In genomic region chr16:15833551-15833950, GRCh38 we compare ENCODE assay signal across 22 cellular contexts. TPM values are rescaled to one million over a fixed set of nuclear protein-coding genes. Genes with fewer than 3 reads are reported as not detected.
A peak's percentile ranks its signal among the peaks of the same experiment; 100 is the strongest.
DNase-seq lines count a peak whose midpoint lies in the region; ATAC-seq and TF ChIP-seq lines count a peak whose summit lies in the region.
"Had no signal": no experiment of that assay in that cellular context is flagged by ENCODE, and none has a peak within 500 bp of the region (broad histone marks: within the 10 kb centered on the region; RNA-seq: fewer than 3 reads in every experiment).

No MANE protein-coding gene starts in this region.

- H3K4me1 Mint-ChIP-seq in T-helper 17 cell = peaks cover 3% of the 10 kb centered on the region

- H3K27me3 Mint-ChIP-seq in T-helper 17 cell = peaks cover 17% of the 10 kb centered on the region
- H3K27me3 Mint-ChIP-seq: B cell had no signal

- WGBS in esophagus squamous epithelium, 2 donors = 68 to 73% methylated on average over 9 of the region's 9 CpGs
- 55 to 86% (median 62%) methylated on average over 9 of the region's 9 CpGs for WGBS in spleen, 5 donors

- H3K36me3 Mint-ChIP-seq in T-helper 17 cell (ENCODE audit: low read depth) = no peaks in the 10 kb centered on the region
- H3K36me3 Mint-ChIP-seq: CD4-positive, CD25-positive, alpha-beta regulatory T cell had no signal

- TF ChIP-seq POLR2A in esophagus squamous epithelium (IDR thresholded peaks at IDR 0.05) (no peak), spleen (IDR thresholded peaks at IDR 0.05) (no peak), uterus (IDR thresholded peaks at IDR 0.05) (no peak)

- H3K36me3 ChIP-seq in esophagus squamous epithelium (no peaks in the 10 kb centered on the region), spleen (peaks cover 0 to 14% (median 0%) of the 10 kb centered on the region in 6 donors), uterus (no peaks in the 10 kb centered on the region)
- H3K36me3 ChIP-seq: SJCRH30 had no signal

- H3K27me3 ChIP-seq in esophagus squamous epithelium (no peaks in the 10 kb centered on the region), spleen (replicated peaks in 1 of 7) (no peaks in the 10 kb centered on the region), uterus (no peaks in the 10 kb centered on the region)
- H3K27me3 ChIP-seq: SJCRH30 had no signal

- intact Hi-C loops in esophagus squamous epithelium (cut with DNase I) (no loop called here), spleen (cut with DNase I; ENCODE audit: low total_unique reads) (no loop called here), uterus (cut with DNase I; ENCODE audit: low total_unique reads) (no loop called here)

- TF ChIP-seq CTCF in esophagus squamous epithelium (IDR thresholded peaks at IDR 0.05) (no peak), spleen (IDR thresholded peaks at IDR 0.05 in 8 of 11, conservative IDR thresholded peaks at IDR 0.05 in 3 of 11) (no peak), uterus (IDR thresholded peaks at IDR 0.05) (no peak)

- peaks cover 0 to 26% (median 12%) of the 10 kb centered on the region in 3 donors for H3K4me1 ChIP-seq in esophagus squamous epithelium
- peaks cover 0 to 62% (median 9%) of the 10 kb centered on the region in 6 donors for H3K4me1 ChIP-seq in spleen
- H3K4me1 ChIP-seq in uterus = peaks cover 0 to 9% of the 10 kb centered on the region in 2 donors
- H3K4me1 ChIP-seq: A549, SJCRH30 had no signal

- no peak overlapping the region for H3K4me3 ChIP-seq in esophagus squamous epithelium
- H3K4me3 ChIP-seq in spleen = no peak overlapping the region
- no peak overlapping the region for H3K4me3 ChIP-seq in uterus
- H3K4me3 ChIP-seq: A549, SJCRH30 had no signal

- no peak overlapping the region for H3K27ac Mint-ChIP-seq in T-helper 17 cell
- H3K27ac Mint-ChIP-seq: B cell had no signal

- H3K9me3 ChIP-seq in esophagus squamous epithelium = no peaks in the 10 kb centered on the region
- H3K9me3 ChIP-seq in spleen = no peaks in the 10 kb centered on the region
- no peaks in the 10 kb centered on the region for H3K9me3 ChIP-seq in uterus
- H3K9me3 ChIP-seq in T-helper 17 cell (ENCODE audit: control insufficient read depth, low read length, poor library complexity, severe bottlenecking) = no peaks in the 10 kb centered on the region
- H3K9me3 ChIP-seq: A549, SJCRH30 had no signal

- DNase-seq in SK-N-DZ (ENCODE audit: low spot score) = peak; percentile 75
- no peak for DNase-seq in esophagus squamous epithelium (lab: John Stamatoyannopoulos, UW)
- DNase-seq in spleen = peak; percentile 20
- no peak for DNase-seq in uterus
- DNase-seq in glomerular visceral epithelial cell (ENCODE audit: extremely low spot score) = no peak
- no peak for DNase-seq in activated CD4-positive, alpha-beta T cell treated with anti-CD3 and anti-CD28 coated beads, Interleukin-2, amount 50 U/mL, for 1 hour
- DNase-seq in T-helper 17 cell = no peak
- DNase-seq: CD4-positive, CD25-positive, alpha-beta regulatory T cell; COR-L47; DMS 273 treated with DMSO at 0.1 percent for 48 hours; DMS79 treated with DMSO at 0.1 percent for 48 hours; IMR-90; MV-4-11; NCI-H1694 treated with DMSO at 0.1 percent for 48 hours; NCI-H2081 treated with DMSO at 0.1 percent for 48 hours; NCI-H2171 treated with DMSO at 0.1 percent for 48 hours; NCI-H524 treated with DMSO at 0.1 percent for 48 hours; OCI-M1; SJCRH30 had no signal

- ATAC-seq in T-helper 17 cell = no peak
- ATAC-seq: A549 had no signal

- H3K27ac ChIP-seq in esophagus squamous epithelium (peak overlapping the region; percentile 19 to 75 (median 55)), spleen (no peak overlapping the region), uterus (peak overlapping the region; percentile 75 to 85)
- H3K27ac ChIP-seq: A549, SJCRH30 had no signal

- H3K4me3 Mint-ChIP-seq in T-helper 17 cell = no peak overlapping the region
- H3K4me3 Mint-ChIP-seq: B cell; CD4-positive, CD25-positive, alpha-beta regulatory T cell had no signal

RNA-seq across cellular contexts. Expression of gene MYH11, which starts 23.3 kb away (rescaled TPM):
- polyA plus RNA-seq in SK-N-DZ (2014; cell fraction: cytosol; rRNA removed) = not detected in 2 replicates
- polyA plus RNA-seq in SK-N-DZ (2014; cell fraction: nucleus; rRNA removed) = not detected in 2 replicates
- total RNA-seq in esophagus squamous epithelium (1,000 to 10,000 TPM in 1 of 4 donors, 100 to 1,000 TPM in 3; 121 to 1,349 (median 217) TPM), spleen (100 to 1,000 TPM in 6 of 7 donors, 10 to 100 TPM in 1; 59.0 to 135 (median 114) TPM), uterus (1,000 to 10,000 TPM in 2 of 4 donors, 100 to 1,000 TPM in 2; 447 to 1,893 (median 822) TPM), T-helper 17 cell (under 1 TPM; 0.22 to 0.29 TPM)
- 10 to 100 TPM in 2 of 3 donors, 1 to 10 TPM in 1; 9.6 to 29.9 (median 23.3) TPM for polyA plus RNA-seq in spleen
- total RNA-seq: CD4-positive, CD25-positive, alpha-beta regulatory T cell; H4 had no signal

RNA-seq across cellular contexts. Expression of gene CEP20, which starts 54.9 kb away (rescaled TPM):
- 60.5 and 63.1 TPM in 2 replicates for polyA plus RNA-seq in SK-N-DZ (2014; cell fraction: cytosol; rRNA removed)
- 15.3 and 20.2 TPM in 2 replicates for polyA plus RNA-seq in SK-N-DZ (2014; cell fraction: nucleus; rRNA removed)
- total RNA-seq in esophagus squamous epithelium (10 to 100 TPM; 36.1 to 74.3 (median 42.5) TPM), spleen (10 to 100 TPM; 23.6 to 29.2 (median 27.1) TPM), uterus (100 to 1,000 TPM in 1 of 4 donors, 10 to 100 TPM in 3; 13.8 to 101 (median 47.9) TPM), T-helper 17 cell (10 to 100 TPM; 16.3 to 20.4 TPM)
- polyA plus RNA-seq in spleen = 10 to 100 TPM; 14.7 to 24.7 (median 19.9) TPM

Comparison
In these comparisons a context has a peak if more than half of its experiments do, and no peak if none do; other contexts are left out.
1. DNase-seq: peak in SK-N-DZ (single experiment) and spleen (single experiment); none in esophagus squamous epithelium (single experiment), uterus (0 of 2), glomerular visceral epithelial cell (single experiment), activated CD4-positive, alpha-beta T cell treated with anti-CD3 and anti-CD28 coated beads, Interleukin-2, amount 50 U/mL, for 1 hour (single experiment) and T-helper 17 cell (0 of 3).
2. H3K27ac ChIP-seq: peak in esophagus squamous epithelium (4 of 4) and uterus (2 of 2); none in spleen (0 of 8).
3. RNA of gene MYH11, which starts 23.3 kb away (total RNA-seq): 447 to 1,893 TPM in uterus, 121 to 1,349 TPM in esophagus squamous epithelium and 59.0 to 135 TPM in spleen; 0.22 to 0.29 TPM in T-helper 17 cell; every median in the first group is over 10 times any median in the second.